Comparison of ENCODE assay signal across 14 cellular contexts in the genomic region with DNA sequence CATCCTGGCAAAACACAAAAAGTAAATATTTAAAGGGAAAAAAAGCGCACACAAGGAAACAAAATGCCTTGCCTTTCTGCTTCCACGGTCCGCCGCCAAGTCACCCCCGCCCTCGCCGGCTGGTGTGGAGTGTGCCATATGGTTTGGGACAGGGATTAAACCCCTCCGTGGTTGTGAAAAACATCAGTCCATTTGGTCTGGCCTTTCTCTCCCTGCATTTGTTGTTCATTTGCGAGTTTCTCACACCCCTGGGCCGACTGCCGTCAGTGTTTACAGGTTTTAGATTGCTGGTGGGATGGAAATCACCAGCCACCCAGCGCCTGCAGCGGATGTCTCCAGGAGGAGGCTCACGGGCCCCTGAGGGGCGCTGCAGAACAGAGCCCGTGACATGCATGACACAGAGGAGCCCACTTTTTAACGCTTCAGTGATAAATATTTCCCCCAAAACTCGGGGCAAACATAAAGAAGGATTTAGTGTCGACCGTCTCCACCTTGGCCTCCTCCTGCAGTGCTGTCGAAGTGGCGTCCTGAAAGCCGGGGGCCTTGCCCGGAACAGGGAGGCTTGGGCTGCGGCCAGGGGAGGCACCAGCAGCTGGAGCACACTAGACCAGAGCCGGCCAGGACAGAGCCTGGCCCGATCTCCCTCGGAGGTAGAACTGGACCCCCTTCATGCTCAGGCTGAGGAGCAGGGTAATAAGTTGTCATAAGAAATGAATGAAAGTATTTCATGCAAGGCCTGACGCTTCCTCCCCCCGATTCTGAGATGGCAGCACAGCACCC.
DNase-seq lines count a peak whose midpoint lies in the region; ATAC-seq and TF ChIP-seq lines count a peak whose summit lies in the region.
"Had no signal": no experiment of that assay in that cellular context is flagged by ENCODE, and none has a peak within 500 bp of the region (broad histone marks: within the 10 kb centered on the region; RNA-seq: fewer than 3 reads in every experiment).

No MANE protein-coding gene starts in this region.

- no peak for TF ChIP-seq POLR2A in testis (IDR thresholded peaks at IDR 0.05)
- no peak for TF ChIP-seq POLR2A in breast epithelium (IDR thresholded peaks at IDR 0.05)

- TF ChIP-seq CTCF in HFF-Myc (IDR thresholded peaks at IDR 0.05; ENCODE audit: low read depth, low read length, missing control alignments) (no peak), astrocyte of the cerebellum (IDR thresholded peaks at IDR 0.05; ENCODE audit: low read depth, low read length, missing control alignments) (peak; percentile 3), testis (IDR thresholded peaks at IDR 0.05) (no peak), PC-3 (conservative IDR thresholded peaks at IDR 0.05; ENCODE audit: low read depth, low read length) (no peak), breast epithelium (IDR thresholded peaks at IDR 0.05) (no peak)

- no peaks in the 10 kb centered on the region for H4K20me1 ChIP-seq in PC-3 (ENCODE audit: low read length)

- H3K9me2 ChIP-seq in PC-3 (replicated peaks; ENCODE audit: low read length), result no peaks in the 10 kb centered on the region

- no peaks in the 10 kb centered on the region for H3F3A ChIP-seq in PC-3 (ENCODE audit: low read length, unreplicated experiment)

- no peaks in the 10 kb centered on the region for H3K9me3 ChIP-seq in testis
- no peaks in the 10 kb centered on the region for H3K9me3 ChIP-seq in PC-3 (ENCODE audit: low read length)
- no peaks in the 10 kb centered on the region for H3K9me3 ChIP-seq in breast epithelium

- CTCF ChIA-PET in PC-3 (lab: Charles Lee), result no interaction called here

- no peak overlapping the region for H3K4me2 ChIP-seq in PC-3 (ENCODE audit: low read length)

- in situ Hi-C loops in astrocyte of the cerebellum (cut with HindIII; ENCODE audit: low sequenced_read_pairs), result no loop called here

- H3K4me3 ChIP-seq in HFF-Myc (replicated peaks; ENCODE audit: low read depth, low read length) (peak overlapping the region; percentile 19), astrocyte of the cerebellum (ENCODE audit: low read depth, low read length) (no peak overlapping the region), testis (peak overlapping the region in 1 of 2 donors; percentile 3), PC-3 (ENCODE audit: low read length) (no peak overlapping the region), breast epithelium (no peak overlapping the region)
- H3K4me3 ChIP-seq: heart left ventricle, lung had no signal

- H3K27me3 ChIP-seq in testis (no peaks in the 10 kb centered on the region), PC-3 (ENCODE audit: low read length) (0 out of 2 replicates have a peak, but pooled peaks cover 17% of the 10 kb centered on the region), breast epithelium (peaks cover 0 to 7% of the 10 kb centered on the region in 2 donors)

- WGBS in testis, 2 donors, result 28% methylated on average over 29 to 30 of the region's 30 CpGs

- intact Hi-C loops in testis (cut with DNase I; ENCODE audit: low total_unique reads) (no loop called here), PC-3 (cut with micrococcal nuclease) (no loop called here), breast epithelium (cut with DNase I; ENCODE audit: low total_unique reads) (no loop called here)

- no peak overlapping the region for H2AFZ ChIP-seq in PC-3 (ENCODE audit: low read length)

- H3K27ac ChIP-seq in testis, result peak overlapping the region; percentile 45 to 47
- H3K27ac ChIP-seq in PC-3 (ENCODE audit: low read length), result no peak overlapping the region
- no peak overlapping the region for H3K27ac ChIP-seq in breast epithelium
- H3K27ac ChIP-seq: HL-60 had no signal

- no peak overlapping the region for H3K9ac ChIP-seq in PC-3 (ENCODE audit: low read length)

- DNase-seq in HFF-Myc (ENCODE audit: extremely low read depth, low read depth) (no peak), astrocyte of the cerebellum (ENCODE audit: low read depth) (no peak), left kidney (ENCODE audit: low read depth, low spot score) (peak; percentile 62), testis (peak; percentile 51), PC-3 (no peak), activated gamma-delta T cell (lab: John Stamatoyannopoulos, UW) (no peak), breast epithelium (ENCODE audit: low spot score in 2 of 2) (no peak)
- DNase-seq: activated CD4-positive, alpha-beta T cell treated with anti-CD3 and anti-CD28 coated beads, Interleukin-2, amount 50 U/mL, for 1 hour; heart left ventricle; MM.1S; NCI-H2227 treated with DMSO at 0.1 percent for 48 hours; SW 1271 had no signal

- no peak for ATAC-seq in PC-3
- ATAC-seq: heart left ventricle had no signal

- H3K36me3 ChIP-seq in testis (ENCODE audit: low read depth, missing control alignments), result no peaks in the 10 kb centered on the region
- H3K36me3 ChIP-seq in PC-3 (ENCODE audit: low read depth, low read length), result no peaks in the 10 kb centered on the region
- no peaks in the 10 kb centered on the region for H3K36me3 ChIP-seq in breast epithelium
- H3K36me3 ChIP-seq: heart left ventricle had no signal

- POLR2A ChIA-PET in PC-3 (lab: Charles Lee; ENCODE audit: unreplicated experiment), result no interaction called here

- H3K79me2 ChIP-seq in PC-3 (ENCODE audit: low read length), result no peaks in the 10 kb centered on the region

- H3K4me1 ChIP-seq in testis, result peaks cover 29% of the 10 kb centered on the region
- no peaks in the 10 kb centered on the region; the same call in 1 of the 2 replicates for H3K4me1 ChIP-seq in PC-3 (ENCODE audit: insufficient read depth, low read length)
- no peaks in the 10 kb centered on the region for H3K4me1 ChIP-seq in breast epithelium

- no TSS peak for BruUV-seq in PC-3 (replicated peaks; lab: Mats Ljungman, UMichigan)

Comparison
In these comparisons a context has a peak if more than half of its experiments do, and no peak if none do; other contexts are left out.
1. DNase-seq: peak in left kidney (single experiment) and testis (single experiment); none in HFF-Myc (single experiment), astrocyte of the cerebellum (single experiment), PC-3 (single experiment), activated gamma-delta T cell (single experiment) and breast epithelium (0 of 2).
2. H3K27ac ChIP-seq: peak in testis (2 of 2); none in PC-3 (single experiment) and breast epithelium (0 of 2).